Comparison of ENCODE assay signal across 18 cellular contexts in the genomic region with DNA sequence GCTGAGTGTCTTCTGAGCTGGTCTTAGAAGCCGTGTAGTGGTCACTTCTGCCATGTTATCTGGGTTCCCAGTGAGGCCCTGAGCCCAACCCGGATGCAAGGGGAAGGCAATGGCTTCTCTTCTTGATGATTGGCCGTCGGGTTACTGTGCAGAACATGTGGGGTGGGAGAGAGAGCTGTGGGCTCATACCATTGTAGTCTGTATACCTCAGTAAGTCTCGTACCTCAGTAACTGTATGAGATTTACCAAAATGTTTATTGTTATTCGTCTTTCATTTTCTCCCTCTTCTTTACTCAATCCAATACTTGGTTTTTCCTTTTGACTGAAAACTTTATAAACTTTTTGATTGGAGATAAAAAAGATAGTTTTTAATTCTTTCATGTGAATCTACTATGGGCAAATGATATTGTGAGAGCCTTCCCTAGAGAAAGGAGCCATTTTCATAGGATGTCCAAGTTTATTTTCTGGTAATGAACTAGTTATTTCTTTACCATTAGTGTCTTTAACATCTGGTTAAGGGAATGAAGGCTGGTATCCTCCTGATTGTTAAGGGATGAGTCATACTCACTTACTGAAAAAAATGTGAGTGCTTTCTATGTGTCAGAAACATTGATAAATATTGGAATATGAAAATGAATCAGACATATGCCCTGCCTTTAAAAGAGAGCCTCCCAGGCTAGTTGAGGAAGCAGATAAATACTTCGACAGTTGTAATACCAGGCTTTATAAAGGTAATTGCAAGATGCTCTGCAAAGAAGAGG.
DNase-seq lines count a peak whose midpoint lies in the region; ATAC-seq and TF ChIP-seq lines count a peak whose summit lies in the region.
"Had no signal": no experiment of that assay in that cellular context is flagged by ENCODE, and none has a peak within 500 bp of the region (broad histone marks: within the 10 kb centered on the region; RNA-seq: fewer than 3 reads in every experiment).

No MANE protein-coding gene starts in this region.

- ATAC-seq in left cardiac atrium = no peak
- ATAC-seq: activated CD8-positive, alpha-beta T cell treated with anti-CD3 and anti-CD28 coated beads, Interleukin-2, amount 10 ng/mL, durations not matched to agents 7 days and 5 days; esophagus mucosa had no signal

- H3K36me3 ChIP-seq in ACC112 (ENCODE audit: insufficient read depth, low read length) (no peaks in the 10 kb centered on the region), mammary epithelial cell (ENCODE audit: insufficient read depth, low read length) (no peaks in the 10 kb centered on the region), thyroid gland (no peaks in the 10 kb centered on the region)
- H3K36me3 ChIP-seq: left ventricle myocardium inferior had no signal

- peaks cover 56% of the 10 kb centered on the region for H3K4me1 ChIP-seq in ACC112 (ENCODE audit: control insufficient read depth, insufficient read depth, low read length, unreplicated experiment)
- peaks cover 19% of the 10 kb centered on the region for H3K4me1 ChIP-seq in mammary epithelial cell (ENCODE audit: insufficient read depth, low read length)
- H3K4me1 ChIP-seq in thyroid gland = peaks cover 0 to 14% of the 10 kb centered on the region in 2 donors
- H3K4me1 ChIP-seq: Caco-2 had no signal

- DNase-seq in HS-5 (ENCODE audit: low read depth) (peak; percentile 65), mammary epithelial cell (peak; percentile 43), iris pigment epithelial cell (ENCODE audit: low read depth) (peak; percentile 40), hippocampal formation (lab: John Stamatoyannopoulos, UW) (no peak), posterior cingulate gyrus (no peak), left cardiac atrium (no peak), thyroid gland (no peak)
- DNase-seq: activated CD8-positive, alpha-beta T cell treated with anti-CD3 and anti-CD28 coated beads, Interleukin-2, amount 10 ng/mL, durations not matched to agents 7 days and 5 days; amygdala; Caco-2; left ventricle myocardium inferior; NCI-H1694 treated with DMSO at 0.1 percent for 48 hours; NCI-H510A treated with DMSO at 0.1 percent for 48 hours; stimulated activated naive CD4-positive, alpha-beta T cell had no signal

- no peaks in the 10 kb centered on the region for H3K27me3 ChIP-seq in ACC112 (ENCODE audit: insufficient read depth, low read length)
- H3K27me3 ChIP-seq in mammary epithelial cell (ENCODE audit: insufficient read depth, low read length) = no peaks in the 10 kb centered on the region
- no peaks in the 10 kb centered on the region for H3K27me3 ChIP-seq in thyroid gland

- no peaks in the 10 kb centered on the region for H3K9me3 ChIP-seq in mammary epithelial cell (replicated peaks; ENCODE audit: insufficient read depth, low read length)
- no peaks in the 10 kb centered on the region for H3K9me3 ChIP-seq in thyroid gland
- H3K9me3 ChIP-seq: Caco-2, left ventricle myocardium inferior had no signal

- H3K4me2 ChIP-seq in mammary epithelial cell (ENCODE audit: insufficient read depth, low read depth, low read length) = no peak overlapping the region

- CTCF ChIA-PET in mammary epithelial cell (lab: Charles Lee; ENCODE audit: low non-redundant PET) = no interaction called here

- H3K27ac ChIP-seq in ACC112 (ENCODE audit: low read depth, low read length) (peak overlapping the region; percentile 60), mammary epithelial cell (ENCODE audit: insufficient read depth, low read depth, low read length) (no peak overlapping the region), thyroid gland (no peak overlapping the region)
- H3K27ac ChIP-seq: coronary artery, left ventricle myocardium inferior, SK-N-MC had no signal

- H3K4me3 ChIP-seq in ACC112 (ENCODE audit: low read depth, low read length) = no peak overlapping the region
- no peak overlapping the region for H3K4me3 ChIP-seq in mammary epithelial cell (replicated peaks in 1 of 3; ENCODE audit: insufficient read depth in 1 of 3, low read depth in 2 of 3, low read length in 3 of 3)
- H3K4me3 ChIP-seq in thyroid gland (replicated peaks in 1 of 3) = no peak overlapping the region
- H3K4me3 ChIP-seq: coronary artery, left ventricle myocardium inferior, SK-N-MC had no signal

- 74% methylated on average over 4 of the region's 7 CpGs for WGBS in mammary epithelial cell (ENCODE audit: low coverage, missing lambda C conversion rate)
- WGBS in thyroid gland, 2 donors = 81 to 84% methylated on average over 7 of the region's 7 CpGs

- H3K79me2 ChIP-seq in ACC112 (ENCODE audit: control insufficient read depth, insufficient read depth, low read length, unreplicated experiment) = peaks cover 3% of the 10 kb centered on the region
- H3K79me2 ChIP-seq in mammary epithelial cell (ENCODE audit: insufficient read depth, low read length) = no peaks in the 10 kb centered on the region

- no peak for TF ChIP-seq CTCF in mammary epithelial cell (conservative IDR thresholded peaks at IDR 0.05 in 1 of 2, IDR thresholded peaks at IDR 0.05 in 1 of 2; ENCODE audit: extremely low read depth in 1 of 2, insufficient read depth in 1 of 2, low read depth in 1 of 2, low read length in 2 of 2)
- TF ChIP-seq CTCF in thyroid gland (IDR thresholded peaks at IDR 0.05) = no peak

- H3K9ac ChIP-seq in mammary epithelial cell (ENCODE audit: insufficient read depth, low read length) = no peak overlapping the region

- TF ChIP-seq POLR2A in thyroid gland (IDR thresholded peaks at IDR 0.05) = no peak

- no TSS peak for BruUV-seq in mammary epithelial cell (replicated peaks; lab: Mats Ljungman, UMichigan)

- in situ Hi-C loops in mammary epithelial cell (cut with MboI; ENCODE audit: low sequenced_read_pairs in 2 of 2) = no loop called here

- no peaks in the 10 kb centered on the region for H4K20me1 ChIP-seq in mammary epithelial cell (ENCODE audit: insufficient read depth, low read length)

- intact Hi-C loops in mammary epithelial cell (cut with micrococcal nuclease) = no loop called here
- intact Hi-C loops in posterior cingulate gyrus (cut with DNase I) = loop anchor here (5.0 kb wide), 1 partner anchor 50 kb away; no protein-coding TSS in a partner anchor
- intact Hi-C loops in left cardiac atrium (cut with DNase I) = no loop called here
- intact Hi-C loops in thyroid gland (cut with DNase I) = no loop called here

- H2AFZ ChIP-seq in ACC112 (ENCODE audit: low read length, unreplicated experiment) (no peak overlapping the region), mammary epithelial cell (ENCODE audit: low read depth, low read length) (no peak overlapping the region)

- dilution Hi-C loops in mammary epithelial cell (cut with HindIII; ENCODE audit: low sequenced_read_pairs) = no loop called here

Comparison
In these comparisons a context has a peak if more than half of its experiments do, and no peak if none do; other contexts are left out.
1. DNase-seq: peak in HS-5 (single experiment), mammary epithelial cell (single experiment) and iris pigment epithelial cell (single experiment); none in hippocampal formation (0 of 2), posterior cingulate gyrus (0 of 10), left cardiac atrium (single experiment) and thyroid gland (0 of 2).